In the genomic region with DNA sequence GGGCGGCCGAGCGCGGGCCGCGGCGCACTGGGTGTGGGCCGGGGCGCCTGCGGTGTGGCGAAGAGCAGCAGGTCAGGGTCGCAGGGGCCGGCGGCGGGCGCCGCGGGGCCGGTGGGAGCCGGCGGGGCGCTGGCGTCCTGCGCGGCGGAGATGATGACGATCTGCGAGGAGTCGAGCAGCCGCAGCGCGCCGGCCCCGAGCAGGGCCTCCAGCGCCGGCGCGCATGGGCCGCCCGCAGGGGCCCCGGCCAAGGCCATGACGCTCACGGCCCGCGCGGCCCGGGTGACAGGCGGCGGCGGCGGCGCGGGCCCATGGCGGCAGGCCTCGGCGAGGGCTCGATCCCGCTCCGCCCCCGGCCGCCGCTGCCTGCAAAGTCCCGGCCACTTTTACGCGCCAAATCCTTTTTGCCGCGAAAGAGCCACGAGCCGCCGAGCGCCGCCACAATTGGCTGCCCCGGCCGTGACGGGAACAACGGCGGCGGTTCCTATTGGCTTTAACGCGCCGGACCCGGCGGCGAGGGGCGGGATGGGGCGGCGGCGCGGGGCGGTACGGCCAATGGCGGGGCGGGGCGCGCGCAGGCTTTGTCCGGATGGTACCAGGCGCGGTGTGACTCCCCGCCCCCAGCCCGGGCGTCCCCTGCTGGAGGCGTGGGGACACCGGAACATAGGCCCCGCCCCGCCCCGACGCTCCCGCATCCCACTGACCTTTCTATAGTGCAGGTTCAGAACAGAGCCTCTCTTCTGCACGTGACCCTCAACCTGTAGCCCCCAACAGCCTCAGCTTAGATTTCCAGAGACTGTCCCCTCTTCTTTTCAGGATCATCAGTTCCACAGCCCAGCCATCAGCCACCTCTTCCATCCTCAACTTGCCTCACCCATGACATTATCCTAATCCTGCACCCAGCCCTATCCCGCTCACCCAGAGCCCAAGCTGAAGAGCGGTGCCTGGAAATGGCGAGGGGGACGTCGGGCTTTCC, we compare ENCODE assay signal across 8 cellular contexts. TPM values are rescaled to one million over a fixed set of nuclear protein-coding genes. Genes with fewer than 3 reads are reported as not detected.
DNase-seq lines count a peak whose midpoint lies in the region; ATAC-seq, FAIRE-seq and TF ChIP-seq lines count a peak whose summit lies in the region.

Gene E2F1, minus strand, starts transcription at position 378 of the 976 bp plus-strand sequence. Its CDS starts 121 bp downstream, at position 257.

- TF ChIP-seq CTCF in vagina (IDR thresholded peaks at IDR 0.05), result peak; percentile 26 to 41 (median 34)

- intact Hi-C loops in T-helper 2 cell treated with Interferon-gamma antibody and Interleukin-4, amounts not matched to agents 100 ng/mL and 5 ng/mL, for 36 hours (cut with micrococcal nuclease), result loop anchor here (1.0 to 5.0 kb wide), 6 partner anchors 12 to 426 kb away; partner anchors contain the start of genes CHMP4B, EIF2S2, NECAB3 and PXMP4
- intact Hi-C loops in right cardiac atrium (cut with DNase I), result no loop called here
- intact Hi-C loops in vagina (cut with DNase I), result no loop called here

- FAIRE-seq in GM18507 (lab: Jason Lieb, UNC), result peak; percentile 85

- DNase-seq in GM18507 (ENCODE audit: extremely low spot score, insufficient read length, low read depth) (peak; percentile 97), NCI-H2029 (lab: John Stamatoyannopoulos, UW) (peak; percentile 95), anterior cingulate cortex (lab: John Stamatoyannopoulos, UW) (peak; percentile 53 to 98 (median 92)), right cardiac atrium (peak; percentile 97 to 99 (median 98)), vagina (ENCODE audit: extremely low spot score in 2 of 2) (no peak)

- ATAC-seq in HG02981 (IDR thresholded peaks at IDR 0.05; ENCODE audit: unreplicated experiment) (peak; percentile 82), right cardiac atrium (peak; percentile 98 to 99)

- H3K27ac ChIP-seq in right cardiac atrium (ENCODE audit: low read length), result peak within 1 kb of the TSS; percentile 3
- peak within 1 kb of the TSS; percentile 27 for H3K27ac ChIP-seq in rectal smooth muscle tissue (ENCODE audit: low read depth, low read length)
- peak within 1 kb of the TSS; percentile 68 for H3K27ac ChIP-seq in vagina

- no peaks in the 10 kb centered on the region for H3K36me3 ChIP-seq in rectal smooth muscle tissue (ENCODE audit: control insufficient read depth, insufficient read depth, low read length)
- no peaks in the 10 kb centered on the region for H3K36me3 ChIP-seq in vagina

- H3K9ac ChIP-seq in rectal smooth muscle tissue (ENCODE audit: low read length), result no peak within 1 kb of the TSS

- TF ChIP-seq POLR2A in vagina (IDR thresholded peaks at IDR 0.05), result no peak

- WGBS in right cardiac atrium, result 2% methylated on average over 115 of the region's 115 CpGs

- H3K27me3 ChIP-seq in right cardiac atrium (ENCODE audit: control insufficient read depth, insufficient read depth), result no peaks in the 10 kb centered on the region
- no peaks in the 10 kb centered on the region for H3K27me3 ChIP-seq in rectal smooth muscle tissue (ENCODE audit: control insufficient read depth, insufficient read depth, low read length)
- H3K27me3 ChIP-seq in vagina, result no peaks in the 10 kb centered on the region

- no peaks in the 10 kb centered on the region for H3K9me3 ChIP-seq in right cardiac atrium (ENCODE audit: control insufficient read depth, low read length)
- H3K9me3 ChIP-seq in vagina, result no peaks in the 10 kb centered on the region

- H3K4me3 ChIP-seq in right cardiac atrium (ENCODE audit: low read length), result peak within 1 kb of the TSS; percentile 79
- peak within 1 kb of the TSS; percentile 49 for H3K4me3 ChIP-seq in rectal smooth muscle tissue (ENCODE audit: low read length)
- peak within 1 kb of the TSS; percentile 35 to 59 for H3K4me3 ChIP-seq in vagina

- no peaks in the 10 kb centered on the region for H3K4me1 ChIP-seq in right cardiac atrium (ENCODE audit: control insufficient read depth, insufficient read depth, low read length)
- H3K4me1 ChIP-seq in rectal smooth muscle tissue (ENCODE audit: control insufficient read depth, insufficient read depth, low read length), result peaks cover 7% of the 10 kb centered on the region
- peaks cover 19% of the 10 kb centered on the region for H3K4me1 ChIP-seq in vagina

RNA-seq across cellular contexts. Expression of gene E2F1, which starts in this region (rescaled TPM):
- total RNA-seq in T-helper 2 cell treated with Interferon-gamma antibody and Interleukin-4, amounts not matched to agents 100 ng/mL and 5 ng/mL, for 36 hours, result 71.9 and 73.9 TPM in 2 replicates
- 1 to 10 TPM in 2 of 4 donors, under 1 TPM in 2; 0.45 to 2.2 (median 1.0) TPM for total RNA-seq in right cardiac atrium
- 0.52 TPM for polyA plus RNA-seq in right cardiac atrium
- total RNA-seq in vagina, result 0.49 TPM

Comparison
In these comparisons a context has a peak if more than half of its experiments do, and no peak if none do; other contexts are left out.
1. RNA of gene E2F1 (total RNA-seq): 71.9 to 73.9 TPM in T-helper 2 cell treated with Interferon-gamma antibody and Interleukin-4, amounts not matched to agents 100 ng/mL and 5 ng/mL, for 36 hours; 0.45 to 2.2 TPM in right cardiac atrium and 0.49 TPM in vagina (single experiment); every median in the first group is over 10 times any median in the second.
2. DNase-seq: peak in GM18507 (single experiment), NCI-H2029 (single experiment), anterior cingulate cortex (58 of 58) and right cardiac atrium (3 of 3); none in vagina (0 of 2).
3. H3K27ac ChIP-seq: peak in every context shown above with its lines; median percentile 68 in vagina; 27 in rectal smooth muscle tissue; 3 in right cardiac atrium.
4. Peak in every context shown above with its lines, with median percentiles within 50 percentile points of each other: H3K4me3 ChIP-seq.